1 cellular context compared by ENCODE assay signal in genomic region chr2:75503048-75503607, GRCh38.
TF ChIP-seq lines count a peak whose summit lies in the region.

No MANE protein-coding gene starts in this region.

TF ChIP-seq in SK-N-SH, 30 proteins besides CTCF, POLR2A, EP300 and RAD21 (continued from another document):
- TF ChIP-seq, protein P1, sequence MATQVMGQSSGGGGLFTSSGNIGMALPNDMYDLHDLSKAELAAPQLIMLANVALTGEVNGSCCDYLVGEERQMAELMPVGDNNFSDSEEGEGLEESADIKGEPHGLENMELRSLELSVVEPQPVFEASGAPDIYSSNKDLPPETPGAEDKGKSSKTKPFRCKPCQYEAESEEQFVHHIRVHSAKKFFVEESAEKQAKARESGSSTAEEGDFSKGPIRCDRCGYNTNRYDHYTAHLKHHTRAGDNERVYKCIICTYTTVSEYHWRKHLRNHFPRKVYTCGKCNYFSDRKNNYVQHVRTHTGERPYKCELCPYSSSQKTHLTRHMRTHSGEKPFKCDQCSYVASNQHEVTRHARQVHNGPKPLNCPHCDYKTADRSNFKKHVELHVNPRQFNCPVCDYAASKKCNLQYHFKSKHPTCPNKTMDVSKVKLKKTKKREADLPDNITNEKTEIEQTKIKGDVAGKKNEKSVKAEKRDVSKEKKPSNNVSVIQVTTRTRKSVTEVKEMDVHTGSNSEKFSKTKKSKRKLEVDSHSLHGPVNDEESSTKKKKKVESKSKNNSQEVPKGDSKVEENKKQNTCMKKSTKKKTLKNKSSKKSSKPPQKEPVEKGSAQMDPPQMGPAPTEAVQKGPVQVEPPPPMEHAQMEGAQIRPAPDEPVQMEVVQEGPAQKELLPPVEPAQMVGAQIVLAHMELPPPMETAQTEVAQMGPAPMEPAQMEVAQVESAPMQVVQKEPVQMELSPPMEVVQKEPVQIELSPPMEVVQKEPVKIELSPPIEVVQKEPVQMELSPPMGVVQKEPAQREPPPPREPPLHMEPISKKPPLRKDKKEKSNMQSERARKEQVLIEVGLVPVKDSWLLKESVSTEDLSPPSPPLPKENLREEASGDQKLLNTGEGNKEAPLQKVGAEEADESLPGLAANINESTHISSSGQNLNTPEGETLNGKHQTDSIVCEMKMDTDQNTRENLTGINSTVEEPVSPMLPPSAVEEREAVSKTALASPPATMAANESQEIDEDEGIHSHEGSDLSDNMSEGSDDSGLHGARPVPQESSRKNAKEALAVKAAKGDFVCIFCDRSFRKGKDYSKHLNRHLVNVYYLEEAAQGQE (IDR thresholded peaks at IDR 0.05; ENCODE audit: low read depth, low read length) = peak; percentile 70
- no peak for TF ChIP-seq CHD2 (IDR thresholded peaks at IDR 0.05; ENCODE audit: low read length, partially characterized antibody)
- TF ChIP-seq EZH2phosphoT487 (IDR thresholded peaks at IDR 0.05; ENCODE audit: borderline replicate concordance, low read depth) = no peak
- TF ChIP-seq, protein P2, sequence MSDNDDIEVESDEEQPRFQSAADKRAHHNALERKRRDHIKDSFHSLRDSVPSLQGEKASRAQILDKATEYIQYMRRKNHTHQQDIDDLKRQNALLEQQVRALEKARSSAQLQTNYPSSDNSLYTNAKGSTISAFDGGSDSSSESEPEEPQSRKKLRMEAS (IDR thresholded peaks at IDR 0.05; ENCODE audit: low read depth) = peak; percentile 36; the same call in 1 of the 2 replicates
- peak; percentile 26; the same call in 1 of the 2 replicates for TF ChIP-seq ELF1 (IDR thresholded peaks at IDR 0.05)
- TF ChIP-seq RXRA (IDR thresholded peaks at IDR 0.05; ENCODE audit: borderline replicate concordance, low read depth) = 0 out of 2 replicates have a peak, but pooled peaks have one; percentile 28
- TF ChIP-seq FOSL2 (IDR thresholded peaks at IDR 0.05; ENCODE audit: borderline replicate concordance, low read depth) = peak; percentile 86
- no peak for TF ChIP-seq YY1 (IDR thresholded peaks at IDR 0.05; ENCODE audit: low read depth)
- no peak for TF ChIP-seq GABPA (IDR thresholded peaks at IDR 0.05; ENCODE audit: low read depth)
- no peak for TF ChIP-seq RFX5 (IDR thresholded peaks at IDR 0.05; ENCODE audit: low read length)
- TF ChIP-seq SMC3 (IDR thresholded peaks at IDR 0.05; ENCODE audit: low read depth, low read length) = no peak
- peak; percentile 83 for TF ChIP-seq SIN3A (IDR thresholded peaks at IDR 0.05; ENCODE audit: borderline replicate concordance, low read depth, low read length)
- no peak for TF ChIP-seq FOXJ3 (CRISPR knock-in tag; IDR thresholded peaks at IDR 0.05)
- TF ChIP-seq NRF1 (IDR thresholded peaks at IDR 0.05; ENCODE audit: low read depth, low read length) = no peak
- TF ChIP-seq TEAD4 (IDR thresholded peaks at IDR 0.05; ENCODE audit: borderline replicate concordance, insufficient read depth) = peak; percentile 88
- peak; percentile 89 for TF ChIP-seq JUND (IDR thresholded peaks at IDR 0.05)
- TF ChIP-seq, protein P3, sequence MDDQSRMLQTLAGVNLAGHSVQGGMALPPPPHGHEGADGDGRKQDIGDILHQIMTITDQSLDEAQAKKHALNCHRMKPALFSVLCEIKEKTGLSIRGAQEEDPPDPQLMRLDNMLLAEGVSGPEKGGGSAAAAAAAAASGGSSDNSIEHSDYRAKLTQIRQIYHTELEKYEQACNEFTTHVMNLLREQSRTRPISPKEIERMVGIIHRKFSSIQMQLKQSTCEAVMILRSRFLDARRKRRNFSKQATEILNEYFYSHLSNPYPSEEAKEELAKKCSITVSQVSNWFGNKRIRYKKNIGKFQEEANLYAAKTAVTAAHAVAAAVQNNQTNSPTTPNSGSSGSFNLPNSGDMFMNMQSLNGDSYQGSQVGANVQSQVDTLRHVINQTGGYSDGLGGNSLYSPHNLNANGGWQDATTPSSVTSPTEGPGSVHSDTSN (IDR thresholded peaks at IDR 0.05) = peak; percentile 88
TF ChIP-seq in SK-N-SH: peak in this region for 14.
